ENCODE assay signal across 8 cellular contexts in the genomic region with DNA sequence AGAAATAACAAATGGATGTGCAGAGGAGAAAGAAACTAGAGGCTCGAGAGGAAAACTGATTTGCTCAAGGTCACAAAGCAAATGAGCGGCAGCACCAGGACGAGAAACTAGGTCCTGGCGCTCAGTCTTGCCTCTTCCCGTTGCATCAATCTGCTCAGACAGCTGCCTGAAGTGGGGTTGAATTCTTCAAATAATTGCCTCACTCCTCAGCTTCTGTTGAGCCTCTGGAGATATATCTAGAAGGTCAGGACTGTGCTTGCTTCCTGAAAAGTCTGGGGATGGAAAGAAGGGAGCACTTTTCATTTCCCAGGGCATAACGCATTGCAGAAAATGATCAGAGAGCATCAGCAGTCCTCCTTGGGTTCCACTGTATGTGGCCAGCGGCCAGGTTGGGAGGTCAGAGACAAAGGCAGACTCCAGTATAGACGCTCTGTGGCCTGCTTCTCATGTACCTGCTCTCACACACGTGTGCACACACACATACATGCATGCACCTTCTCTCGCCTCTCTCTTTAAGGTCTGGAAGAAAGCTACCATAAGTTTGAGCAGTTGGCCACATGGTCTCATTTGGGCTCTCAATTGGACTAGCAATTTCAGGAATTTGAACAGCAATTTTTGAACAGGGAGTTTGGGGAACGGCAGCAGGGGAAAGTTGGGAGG.
A peak's percentile ranks its signal among the peaks of the same experiment; 100 is the strongest.
DNase-seq lines count a peak whose midpoint lies in the region; ATAC-seq, FAIRE-seq and TF ChIP-seq lines count a peak whose summit lies in the region.

No MANE protein-coding gene starts in this region.

- no peaks in the 10 kb centered on the region for H4K20me1 ChIP-seq in H1 (replicated peaks in 1 of 2; ENCODE audit: control insufficient read depth in 1 of 2, insufficient read depth in 2 of 2, low read length in 2 of 2)

- no peak for TF ChIP-seq CTCF in H1 (IDR thresholded peaks at IDR 0.05; ENCODE audit: control extremely low read depth in 1 of 3, insufficient read depth in 1 of 3, low read depth in 1 of 3, low read length in 3 of 3)
- no peak for TF ChIP-seq CTCF in mucosa of descending colon (IDR thresholded peaks at IDR 0.05)

- H3K4ac ChIP-seq in H1 (replicated peaks; ENCODE audit: insufficient read length, low read depth, low read length): no peak overlapping the region

- H3K9me3 ChIP-seq in CD8-positive, alpha-beta memory T cell (ENCODE audit: low read length): no peaks in the 10 kb centered on the region
- H3K9me3 ChIP-seq in H1 (ENCODE audit: insufficient read depth in 2 of 2, low read depth in 1 of 2, low read length in 1 of 2): no peaks in the 10 kb centered on the region
- H3K9me3 ChIP-seq in mucosa of descending colon: no peaks in the 10 kb centered on the region

- H2AK5ac ChIP-seq in H1 (ENCODE audit: low read depth, low read length): no peak overlapping the region

- H3K4me3 Mint-ChIP-seq in CD8-positive, alpha-beta memory T cell: peak overlapping the region; percentile 6 to 84 (median 45)

- H2BK12ac ChIP-seq in H1 (ENCODE audit: low read depth, low read length): no peak overlapping the region

- H3K27me3 ChIP-seq in CD8-positive, alpha-beta memory T cell (ENCODE audit: insufficient read depth, low read length, poor library complexity, severe bottlenecking): no peaks in the 10 kb centered on the region
- no peaks in the 10 kb centered on the region for H3K27me3 ChIP-seq in H1 (replicated peaks in 1 of 4; ENCODE audit: control insufficient read depth in 3 of 4, extremely low read depth in 1 of 4, insufficient read depth in 3 of 4, low read length in 3 of 4)

- no peaks in the 10 kb centered on the region for H3K79me2 ChIP-seq in H1 (ENCODE audit: control insufficient read depth in 1 of 2, insufficient read depth in 2 of 2, low read length in 2 of 2)

- H2AFZ ChIP-seq in H1 (ENCODE audit: low read length): peak overlapping the region; percentile 11; the same call in 1 of the 2 replicates

- no peak overlapping the region for H4K5ac ChIP-seq in H1 (ENCODE audit: insufficient read length, low read depth, low read length)

- no peaks in the 10 kb centered on the region for H3K79me1 ChIP-seq in H1 (ENCODE audit: low read depth, low read length)

- H3K27ac Mint-ChIP-seq in CD8-positive, alpha-beta memory T cell: peak overlapping the region; percentile 49 to 94 (median 91)

- 87% methylated on average over 11 of the region's 11 CpGs; no CpG with 5 or more reads in 1 of the 2 experiments for WGBS in H1 (ENCODE audit: extremely low coverage in 1 of 2, insufficient coverage in 1 of 2, insufficient read length in 1 of 2, insufficient replicate concordance in 2 of 2, low coverage in 1 of 2, low lambda C conversion rate in 2 of 2, missing lambda C conversion rate in 1 of 2), 2 experiments

- no peak overlapping the region for H3K9ac ChIP-seq in H1 (replicated peaks in 1 of 4; ENCODE audit: extremely low read depth in 1 of 4, low read depth in 3 of 4, low read length in 3 of 4)

- TF ChIP-seq EP300 in Ishikawa (IDR thresholded peaks at IDR 0.05; ENCODE audit: borderline replicate concordance) (no peak), H1 (IDR thresholded peaks at IDR 0.05; ENCODE audit: borderline replicate concordance in 1 of 2, low read depth in 2 of 2, low read length in 2 of 2) (no peak)

- intact Hi-C loops in mucosa of descending colon (cut with DNase I, micrococcal nuclease): no loop called here

- no peak overlapping the region for H3K14ac ChIP-seq in H1 (ENCODE audit: insufficient read length)

- TF ChIP-seq POLR2A in H1 (IDR thresholded peaks at IDR 0.05; ENCODE audit: control extremely low read depth in 1 of 2, low read depth in 2 of 2, low read length in 2 of 2): no peak

- peak in 1 of 5 donors; percentile 5 for DNase-seq in CD8-positive, alpha-beta memory T cell
- DNase-seq in H1 (ENCODE audit: low read depth in 1 of 2, low spot score in 2 of 2) (no peak), hippocampal formation (lab: John Stamatoyannopoulos, UW) (no peak), mucosa of descending colon (no peak), NCI-H1417 treated with DMSO at 0.1 percent for 48 hours (lab: John Stamatoyannopoulos, UW) (no peak), cortex of kidney (lab: John Stamatoyannopoulos, UW) (no peak)

- H3K4me1 ChIP-seq in CD8-positive, alpha-beta memory T cell (ENCODE audit: insufficient read depth, low read length): peaks cover 31% of the 10 kb centered on the region
- H3K4me1 ChIP-seq in H1 (replicated peaks in 1 of 4; ENCODE audit: control insufficient read depth in 3 of 4, insufficient read depth in 4 of 4, low read length in 3 of 4) (peaks cover 0 to 5% (median 0%) of the 10 kb centered on the region in 4 experiments; a peak in 3 of 7 replicates), mucosa of descending colon (ENCODE audit: low read depth) (peaks cover 13% of the 10 kb centered on the region)

- no peak overlapping the region for H2BK5ac ChIP-seq in H1 (ENCODE audit: low read depth, low read length)

- POLR2A ChIA-PET in CD8-positive, alpha-beta memory T cell (lab: Charles Lee): interaction anchor here (1.3 to 1.6 kb wide), 2 partner anchors 58 to 84 kb away, joined by 6 read pairs; partner anchors contain the start of gene DUSP5
- POLR2A ChIA-PET in H1 (lab: Charles Lee; ENCODE audit: partially characterized antibody): interaction anchor here (0.5 to 1.4 kb wide), 2 partner anchors 11 to 13 kb away, joined by 3 to 4 read pairs; no protein-coding TSS in a partner anchor

- no peaks in the 10 kb centered on the region for H3K36me3 Mint-ChIP-seq in CD8-positive, alpha-beta memory T cell

- H4K8ac ChIP-seq in H1 (ENCODE audit: extremely low read depth, insufficient read depth, low read length): no peak overlapping the region

- no peak overlapping the region for H3K23ac ChIP-seq in H1 (ENCODE audit: insufficient read length)

- no peaks in the 10 kb centered on the region for H3K23me2 ChIP-seq in H1 (ENCODE audit: low read depth, low read length)

- H3K27ac ChIP-seq in CD8-positive, alpha-beta memory T cell (ENCODE audit: low read depth, low read length): no peak overlapping the region
- no peak overlapping the region for H3K27ac ChIP-seq in H1 (ENCODE audit: low read depth, low read length)

- peaks cover 38 to 45% (median 45%) of the 10 kb centered on the region in 3 donors for H3K4me1 Mint-ChIP-seq in CD8-positive, alpha-beta memory T cell

- no peaks in the 10 kb centered on the region for H3K27me3 Mint-ChIP-seq in CD8-positive, alpha-beta memory T cell

- H2BK15ac ChIP-seq in H1 (ENCODE audit: low read length): no peak overlapping the region; the same call in 1 of the 2 replicates

- no peak overlapping the region for H3K4me2 ChIP-seq in H1 (ENCODE audit: insufficient read depth in 1 of 2, low read depth in 2 of 2, low read length in 2 of 2)

- no peak overlapping the region for H3K4me3 ChIP-seq in CD8-positive, alpha-beta memory T cell (ENCODE audit: low read length)
- H3K4me3 ChIP-seq in H1 (ENCODE audit: extremely low read depth in 1 of 4, insufficient read depth in 2 of 4, low read depth in 3 of 4, low read length in 4 of 4) (no peak overlapping the region), mucosa of descending colon (no peak overlapping the region)

- peak overlapping the region; percentile 11; the same call in 1 of the 2 replicates for H3K18ac ChIP-seq in H1 (ENCODE audit: extremely low read depth, low read length)

- CTCF ChIA-PET in CD8-positive, alpha-beta memory T cell (lab: Charles Lee): interaction anchor here (0.8 to 2.8 kb wide), 7 partner anchors 9 to 89 kb away, joined by 3 to 11 read pairs (median 4); partner anchors contain the start of gene DUSP5
- CTCF ChIA-PET in H1 (lab: Charles Lee; ENCODE audit: partially characterized antibody): interaction anchor here (0.6 to 2.8 kb wide), 5 partner anchors 8 to 148 kb away, joined by 3 to 11 read pairs (median 3); no protein-coding TSS in a partner anchor

- TF ChIP-seq RAD21 in Ishikawa (IDR thresholded peaks at IDR 0.05; ENCODE audit: low read depth) (no peak), H1 (IDR thresholded peaks at IDR 0.05 in 1 of 2, conservative IDR thresholded peaks at IDR 0.05 in 1 of 2; ENCODE audit: low read depth in 2 of 2, low read length in 2 of 2) (no peak)

- no peak overlapping the region for H4K91ac ChIP-seq in H1 (replicated peaks; ENCODE audit: insufficient read length, low read length)

- no peak overlapping the region for H3K56ac ChIP-seq in H1 (replicated peaks; ENCODE audit: insufficient read length, low read depth, low read length)

- no peaks in the 10 kb centered on the region for H3K9me3 Mint-ChIP-seq in CD8-positive, alpha-beta memory T cell

- peak overlapping the region; percentile 1; the same call in 1 of the 2 replicates for H2BK20ac ChIP-seq in H1 (ENCODE audit: low read length)

- FAIRE-seq in H1 (lab: Jason Lieb, UNC): no peak

- peak; percentile 8 for ATAC-seq in GM21515 (IDR thresholded peaks at IDR 0.05; ENCODE audit: unreplicated experiment)
- ATAC-seq in mucosa of descending colon: no peak

- no peaks in the 10 kb centered on the region for H3K36me3 ChIP-seq in CD8-positive, alpha-beta memory T cell (ENCODE audit: insufficient read depth, low read length)
- H3K36me3 ChIP-seq in H1 (ENCODE audit: control insufficient read depth in 2 of 4, insufficient read depth in 4 of 4, low read length in 3 of 4): no peaks in the 10 kb centered on the region
- H3K36me3 ChIP-seq in mucosa of descending colon (ENCODE audit: low read depth): no peaks in the 10 kb centered on the region

- H2BK120ac ChIP-seq in H1 (replicated peaks; ENCODE audit: low read depth, low read length): no peak overlapping the region

TF ChIP-seq in Ishikawa, 13 proteins besides CTCF, POLR2A, EP300 and RAD21:
- TF ChIP-seq FOXM1 (IDR thresholded peaks at IDR 0.05; ENCODE audit: borderline replicate concordance, low read depth) (no peak), TEAD4 (IDR thresholded peaks at IDR 0.05) (peak; percentile 5; the same call in 1 of the 2 replicates)

TF ChIP-seq in H1, 55 proteins besides CTCF, POLR2A, EP300 and RAD21 (continues in another document):
- TF ChIP-seq JUN (IDR thresholded peaks at IDR 0.05; ENCODE audit: low read depth, low read length): no peak
- no peak for TF ChIP-seq SP1 (IDR thresholded peaks at IDR 0.05; ENCODE audit: low read depth, low read length)
- no peak for TF ChIP-seq ATF2 (IDR thresholded peaks at IDR 0.05; ENCODE audit: low read length)
